ENCODE assay signal across 18 cellular contexts in genomic region chr1:17798011-17798410, GRCh38. TPM values are rescaled to one million over a fixed set of nuclear protein-coding genes. Genes with fewer than 3 reads are reported as not detected.
A peak's percentile ranks its signal among the peaks of the same experiment; 100 is the strongest.
DNase-seq lines count a peak whose midpoint lies in the region; ATAC-seq and TF ChIP-seq lines count a peak whose summit lies in the region.
"Had no signal": no experiment of that assay in that cellular context is flagged by ENCODE, and none has a peak within 500 bp of the region (broad histone marks: within the 10 kb centered on the region; RNA-seq: fewer than 3 reads in every experiment).

No MANE protein-coding gene starts in this region.

- H4K20me1 ChIP-seq in HCT116 (ENCODE audit: insufficient read depth): no peaks in the 10 kb centered on the region

- ATAC-seq in HCT116 (peak; percentile 49; the same call in 1 of the 2 replicates), HG02884 (IDR thresholded peaks at IDR 0.05; ENCODE audit: unreplicated experiment) (no peak)

- H3K23ac ChIP-seq in trophoblast cell (ENCODE audit: low read length): no peak overlapping the region

- H4K12ac ChIP-seq in trophoblast cell (ENCODE audit: low read depth, low read length): no peak overlapping the region

- no peak overlapping the region for H3K4me3 ChIP-seq in HCT116 (replicated peaks in 1 of 2; ENCODE audit: low read depth in 1 of 2, low read length in 2 of 2)
- no peak overlapping the region for H3K4me3 ChIP-seq in coronary artery
- H3K4me3 ChIP-seq in trophoblast cell (ENCODE audit: low read depth, low read length): no peak overlapping the region
- H3K4me3 ChIP-seq in foreskin fibroblast (ENCODE audit: low read depth in 1 of 2, low read length in 2 of 2): no peak overlapping the region

- no peaks in the 10 kb centered on the region for H3K79me1 ChIP-seq in trophoblast cell (ENCODE audit: low read length)

- TF ChIP-seq POLR2A in HCT116 (IDR thresholded peaks at IDR 0.05; ENCODE audit: borderline replicate concordance, extremely low read depth, insufficient read depth, insufficient read length): no peak

- no peaks in the 10 kb centered on the region for H3K36me3 ChIP-seq in HCT116 (ENCODE audit: control insufficient read depth in 1 of 2, insufficient read depth in 2 of 2, low read length in 2 of 2)
- no peaks in the 10 kb centered on the region for H3K36me3 ChIP-seq in trophoblast cell (ENCODE audit: control insufficient read depth in 1 of 2, insufficient read depth in 2 of 2, low read length in 2 of 2)

- H3K27ac ChIP-seq in HCT116 (ENCODE audit: low read depth, low read length) (no peak overlapping the region), coronary artery (no peak overlapping the region), trophoblast cell (ENCODE audit: low read depth, low read length) (no peak overlapping the region)
- H3K27ac ChIP-seq: HL-60 had no signal

- H3K4me1 ChIP-seq in HCT116 (ENCODE audit: control insufficient read depth in 1 of 2, insufficient read depth in 2 of 2, low read length in 2 of 2) (peaks cover 0 to 5% of the 10 kb centered on the region in 2 experiments; a peak in 2 of 4 replicates), trophoblast cell (ENCODE audit: control insufficient read depth in 1 of 2, insufficient read depth in 2 of 2, low read length in 2 of 2) (no peaks in the 10 kb centered on the region)

- H3K4me2 ChIP-seq in HCT116 (ENCODE audit: low read length): peak overlapping the region; percentile 11; the same call in 1 of the 2 replicates
- no peak overlapping the region for H3K4me2 ChIP-seq in trophoblast cell (ENCODE audit: low read length)

- H3K4ac ChIP-seq in trophoblast cell (ENCODE audit: low read depth, low read length): no peak overlapping the region

- BruUV-seq in HCT116 (replicated peaks; lab: Mats Ljungman, UMichigan): no TSS peak

- intact Hi-C loops in HCT116 (cut with micrococcal nuclease): no loop called here

- H4K91ac ChIP-seq in trophoblast cell (ENCODE audit: low read depth, low read length): no peak overlapping the region

- DNase-seq in AG20443 (ENCODE audit: low spot score) (peak; percentile 32), HCT116 (ENCODE audit: low read depth, low spot score) (no peak), coronary artery (ENCODE audit: low spot score) (peak; percentile 47), trophoblast cell (peak; percentile 87 to 90), foreskin fibroblast (no peak), DMS153 treated with DMSO at 0.1 percent for 48 hours (lab: John Stamatoyannopoulos, UW; ENCODE audit: unreplicated experiment) (no peak), RKO (ENCODE audit: low spot score) (no peak)
- DNase-seq: 8988T; C1 segment of cervical spinal cord; Calu3; CD4-positive, alpha-beta T cell; DMS 273 treated with DMSO at 0.1 percent for 48 hours; DMS79; GOT3; H9; HFFc6 had no signal

- WGBS in trophoblast cell (ENCODE audit: extremely low coverage, insufficient coverage, insufficient read length): no CpG with 5 or more reads among the region's 7 CpGs

- no peak overlapping the region for H2BK5ac ChIP-seq in trophoblast cell (ENCODE audit: low read depth, low read length, poor library complexity)

- H3K9ac ChIP-seq in HCT116 (ENCODE audit: low read length): no peak overlapping the region
- no peak overlapping the region for H3K9ac ChIP-seq in trophoblast cell (ENCODE audit: low read length)

- H3K79me2 ChIP-seq in HCT116 (ENCODE audit: insufficient read depth, low read length) (no peaks in the 10 kb centered on the region), trophoblast cell (ENCODE audit: control insufficient read depth, insufficient read depth, low read length, poor library complexity) (no peaks in the 10 kb centered on the region)

- H2AFZ ChIP-seq in HCT116 (ENCODE audit: low read depth, low read length, poor library complexity, severe bottlenecking) (no peak overlapping the region), trophoblast cell (ENCODE audit: insufficient read depth, low read length, poor library complexity) (no peak overlapping the region)

- H2AK5ac ChIP-seq in trophoblast cell (ENCODE audit: low read length): no peak overlapping the region

- H3K27me3 ChIP-seq in HCT116 (ENCODE audit: insufficient read depth, low read length) (peaks cover 52% of the 10 kb centered on the region), trophoblast cell (ENCODE audit: insufficient read depth, low read length) (no peaks in the 10 kb centered on the region)

- H3K14ac ChIP-seq in trophoblast cell (ENCODE audit: low read length): no peak overlapping the region

- RAD21 ChIA-PET in HCT116 (lab: Charles Lee; ENCODE audit: low non-redundant PET in 1 of 2, low total read pairs in 2 of 2, uncharacterized antibody in 2 of 2, unreplicated experiment in 2 of 2): no interaction called here

- no peaks in the 10 kb centered on the region for H3K9me3 ChIP-seq in HCT116 (ENCODE audit: control insufficient read depth in 1 of 2, insufficient read depth in 1 of 2, low read depth in 1 of 2, low read length in 2 of 2)
- no peaks in the 10 kb centered on the region for H3K9me3 ChIP-seq in trophoblast cell (ENCODE audit: insufficient read depth, low read depth, low read length)

- no peak overlapping the region for H4K8ac ChIP-seq in trophoblast cell (ENCODE audit: low read depth, low read length)

- CTCF ChIA-PET in HCT116 (lab: Charles Lee): no interaction called here

- no peak overlapping the region for H2BK120ac ChIP-seq in trophoblast cell (ENCODE audit: insufficient read depth, low read length, poor library complexity)

- no peaks in the 10 kb centered on the region for H3K9me2 ChIP-seq in HCT116 (ENCODE audit: insufficient read depth)

- POLR2A ChIA-PET in HCT116 (lab: Charles Lee): no interaction called here

- TF ChIP-seq CTCF in HCT116 (IDR thresholded peaks at IDR 0.05 in 2 of 3, conservative IDR thresholded peaks at IDR 0.05 in 1 of 3; ENCODE audit: borderline replicate concordance in 1 of 3, insufficient read depth in 1 of 3, low read depth in 2 of 3, low read length in 2 of 3) (no peak), coronary artery (IDR thresholded peaks at IDR 0.05) (no peak), foreskin fibroblast (IDR thresholded peaks at IDR 0.05; ENCODE audit: low read depth, low read length) (no peak)

- no peak overlapping the region for H3K18ac ChIP-seq in trophoblast cell (ENCODE audit: low read length)

- no peak for TF ChIP-seq RAD21 in HCT116 (IDR thresholded peaks at IDR 0.05; ENCODE audit: low read depth)

- no peak overlapping the region for H2BK12ac ChIP-seq in trophoblast cell (ENCODE audit: low read length)

TF ChIP-seq in HCT116, 20 proteins besides CTCF, POLR2A, EP300 and RAD21:
- TF ChIP-seq ZNF274 (IDR thresholded peaks at IDR 0.05; ENCODE audit: low read depth, low read length) (no peak), POLR2AphosphoS5 (IDR thresholded peaks at IDR 0.05; ENCODE audit: low read depth, low read length) (no peak), CEBPB (IDR thresholded peaks at IDR 0.05; ENCODE audit: low read depth) (no peak), JUND (IDR thresholded peaks at IDR 0.05) (no peak), FOSL1 (IDR thresholded peaks at IDR 0.05; ENCODE audit: low read depth) (no peak), EZH2phosphoT487 (IDR thresholded peaks at IDR 0.05; ENCODE audit: borderline replicate concordance) (no peak), SP1 (IDR thresholded peaks at IDR 0.05; ENCODE audit: low read depth) (no peak), EGR1 (IDR thresholded peaks at IDR 0.05; ENCODE audit: low read depth) (no peak), ZFX (IDR thresholded peaks at IDR 0.05) (no peak), ZBTB33 (IDR thresholded peaks at IDR 0.05; ENCODE audit: extremely low read depth, insufficient replicate concordance, low read length) (no peak), EZH2 (IDR thresholded peaks at IDR 0.05) (no peak), ATF3 (IDR thresholded peaks at IDR 0.05) (no peak), YY1 (IDR thresholded peaks at IDR 0.05; ENCODE audit: extremely low read depth, insufficient replicate concordance, low read depth, low read length) (no peak), TCF7L2 (IDR thresholded peaks at IDR 0.05; ENCODE audit: borderline replicate concordance, extremely low read depth, insufficient read depth, insufficient read length) (no peak), ELF1 (IDR thresholded peaks at IDR 0.05; ENCODE audit: borderline replicate concordance, low read depth) (no peak), CBX3 (IDR thresholded peaks at IDR 0.05; ENCODE audit: low read depth) (no peak)

RNA-seq across cellular contexts. Expression of gene ACTL8, which starts 42.9 kb away (rescaled TPM):
- total RNA-seq in HCT116 (2021; ENCODE audit: unreplicated experiment): 0.69 TPM
- 0.30 and 0.34 TPM in 2 replicates for polyA plus RNA-seq in HCT116 (2012)
- polyA plus RNA-seq in trophoblast cell (2013): not detected in 2 replicates
- total RNA-seq: Calu3; CD4-positive, alpha-beta T cell; H9 had no signal

Comparison
In these comparisons a context has a peak if more than half of its experiments do, and no peak if none do; other contexts are left out.
1. DNase-seq: peak in AG20443 (single experiment), coronary artery (single experiment) and trophoblast cell (2 of 2); none in HCT116 (single experiment), foreskin fibroblast (0 of 2), DMS153 treated with DMSO at 0.1 percent for 48 hours (single experiment) and RKO (single experiment).